ENCODE assay signal across 17 cellular contexts in genomic region chr6:89927788-89928565, GRCh38. TPM values are rescaled to one million over a fixed set of nuclear protein-coding genes. Genes with fewer than 3 reads are reported as not detected.
DNase-seq lines count a peak whose midpoint lies in the region; TF ChIP-seq lines count a peak whose summit lies in the region.
"Had no signal": no experiment of that assay in that cellular context is flagged by ENCODE, and none has a peak within 500 bp of the region (broad histone marks: within the 10 kb centered on the region; RNA-seq: fewer than 3 reads in every experiment).

No MANE protein-coding gene starts in this region.

- no peak overlapping the region for H2AK5ac ChIP-seq in trophoblast cell (ENCODE audit: low read length)

- no peaks in the 10 kb centered on the region for H3K27me3 ChIP-seq in trophoblast cell (ENCODE audit: insufficient read depth, low read length)
- H3K27me3 ChIP-seq: dorsolateral prefrontal cortex, vagina had no signal

- H3K4me1 Mint-ChIP-seq in activated CD4-positive, alpha-beta memory T cell treated with anti-CD3 and anti-CD28 coated beads for 36 hours (ENCODE audit: low read depth), result peaks cover 36% of the 10 kb centered on the region
- peaks cover 28% of the 10 kb centered on the region for H3K4me1 Mint-ChIP-seq in activated CD4-positive, alpha-beta memory T cell treated with anti-CD3 and anti-CD28 coated beads, Interleukin-2, amount 10 ng/mL, durations not matched to agents 7 days and 5 days

- no peak overlapping the region for H4K8ac ChIP-seq in trophoblast cell (ENCODE audit: low read depth, low read length)

- H3K4me3 ChIP-seq in lower leg skin (ENCODE audit: low read depth, poor library complexity, severe bottlenecking) (no peak overlapping the region), trophoblast cell (ENCODE audit: low read depth, low read length) (no peak overlapping the region)
- H3K4me3 ChIP-seq: A549, dorsolateral prefrontal cortex, vagina had no signal

- TF ChIP-seq CTCF in lower leg skin (IDR thresholded peaks at IDR 0.05), result no peak

- no peak overlapping the region for H3K4ac ChIP-seq in trophoblast cell (ENCODE audit: low read depth, low read length)

- DNase-seq in activated CD4-positive, alpha-beta memory T cell treated with anti-CD3 and anti-CD28 coated beads for 36 hours, result no peak
- DNase-seq in activated CD4-positive, alpha-beta memory T cell treated with anti-CD3 and anti-CD28 coated beads, Interleukin-2, amount 10 ng/mL, durations not matched to agents 7 days and 5 days, result no peak
- DNase-seq in SK-MEL-5 (ENCODE audit: low read depth, low spot score) (peak; percentile 91), dermis microvascular lymphatic vessel endothelial cell (ENCODE audit: low read depth in 2 of 2) (peak; percentile 52 to 92), pulmonary artery endothelial cell (ENCODE audit: low read depth, low spot score) (peak; percentile 64), NCI-H146 treated with DMSO at 0.1 percent for 48 hours (lab: John Stamatoyannopoulos, UW; ENCODE audit: unreplicated experiment) (no peak), lower leg skin (ENCODE audit: low spot score in 2 of 2) (no peak), trophoblast cell (no peak)
- DNase-seq: activated CD4-positive, alpha-beta T cell treated with anti-CD3 and anti-CD28 coated beads for 1 hour; DMS 273 treated with DMSO at 0.1 percent for 48 hours; dorsolateral prefrontal cortex; left colon; NCI-H1436 treated with DMSO at 0.1 percent for 48 hours had no signal

- no peak overlapping the region for H3K18ac ChIP-seq in trophoblast cell (ENCODE audit: low read length)

- TF ChIP-seq POLR2A in lower leg skin (IDR thresholded peaks at IDR 0.05), result no peak

- no peak overlapping the region for H3K4me3 Mint-ChIP-seq in activated CD4-positive, alpha-beta memory T cell treated with anti-CD3 and anti-CD28 coated beads for 36 hours
- no peak overlapping the region for H3K4me3 Mint-ChIP-seq in activated CD4-positive, alpha-beta memory T cell treated with anti-CD3 and anti-CD28 coated beads, Interleukin-2, amount 10 ng/mL, durations not matched to agents 7 days and 5 days

- CTCF ChIA-PET in activated CD4-positive, alpha-beta memory T cell treated with anti-CD3 and anti-CD28 coated beads for 36 hours (lab: Charles Lee), result interaction anchor here (1.4 kb wide), 1 partner anchor 12 kb away, joined by 4 read pairs; no protein-coding TSS in a partner anchor
- CTCF ChIA-PET in activated CD4-positive, alpha-beta memory T cell treated with anti-CD3 and anti-CD28 coated beads, Interleukin-2, amount 10 ng/mL, durations not matched to agents 7 days and 5 days (lab: Charles Lee), result no interaction called here

- H3K23ac ChIP-seq in trophoblast cell (ENCODE audit: low read length), result no peak overlapping the region

- H3K9ac ChIP-seq in trophoblast cell (ENCODE audit: low read length), result no peak overlapping the region

- intact Hi-C loops in activated CD4-positive, alpha-beta memory T cell treated with anti-CD3 and anti-CD28 coated beads for 36 hours (cut with micrococcal nuclease), result no loop called here
- intact Hi-C loops in lower leg skin (cut with DNase I; ENCODE audit: low total_unique reads), result no loop called here

- H3K4me1 ChIP-seq in trophoblast cell (ENCODE audit: control insufficient read depth in 1 of 2, insufficient read depth in 2 of 2, low read length in 2 of 2), result peaks cover 9 to 12% of the 10 kb centered on the region in 2 experiments
- H3K4me1 ChIP-seq: vagina had no signal

- H3K9me3 ChIP-seq in trophoblast cell (ENCODE audit: insufficient read depth, low read depth, low read length), result no peaks in the 10 kb centered on the region
- H3K9me3 ChIP-seq: A549, vagina had no signal

- H2BK5ac ChIP-seq in trophoblast cell (ENCODE audit: low read depth, low read length, poor library complexity), result no peak overlapping the region

- H3K27ac ChIP-seq in trophoblast cell (ENCODE audit: low read depth, low read length), result no peak overlapping the region
- H3K27ac ChIP-seq: A549, vagina had no signal

- peaks cover 6 to 7% of the 10 kb centered on the region in 2 experiments for H3K36me3 ChIP-seq in trophoblast cell (ENCODE audit: control insufficient read depth in 1 of 2, insufficient read depth in 2 of 2, low read length in 2 of 2)
- H3K36me3 ChIP-seq: vagina had no signal

- no peak overlapping the region for H2BK12ac ChIP-seq in trophoblast cell (ENCODE audit: low read length)

- no peak overlapping the region for H4K12ac ChIP-seq in trophoblast cell (ENCODE audit: low read depth, low read length)

- peak overlapping the region; percentile 62 for H3K27ac Mint-ChIP-seq in activated CD4-positive, alpha-beta memory T cell treated with anti-CD3 and anti-CD28 coated beads for 36 hours
- H3K27ac Mint-ChIP-seq in activated CD4-positive, alpha-beta memory T cell treated with anti-CD3 and anti-CD28 coated beads, Interleukin-2, amount 10 ng/mL, durations not matched to agents 7 days and 5 days, result no peak overlapping the region

- H3K27me3 Mint-ChIP-seq in activated CD4-positive, alpha-beta memory T cell treated with anti-CD3 and anti-CD28 coated beads for 36 hours, result no peaks in the 10 kb centered on the region
- no peaks in the 10 kb centered on the region for H3K27me3 Mint-ChIP-seq in activated CD4-positive, alpha-beta memory T cell treated with anti-CD3 and anti-CD28 coated beads, Interleukin-2, amount 10 ng/mL, durations not matched to agents 7 days and 5 days

- H4K91ac ChIP-seq in trophoblast cell (ENCODE audit: low read depth, low read length), result no peak overlapping the region

- no peaks in the 10 kb centered on the region for H3K79me1 ChIP-seq in trophoblast cell (ENCODE audit: low read length)

- POLR2A ChIA-PET in activated CD4-positive, alpha-beta memory T cell treated with anti-CD3 and anti-CD28 coated beads for 36 hours (lab: Charles Lee), result no interaction called here
- POLR2A ChIA-PET in activated CD4-positive, alpha-beta memory T cell treated with anti-CD3 and anti-CD28 coated beads, Interleukin-2, amount 10 ng/mL, durations not matched to agents 7 days and 5 days (lab: Charles Lee), result no interaction called here

- H3K36me3 Mint-ChIP-seq in activated CD4-positive, alpha-beta memory T cell treated with anti-CD3 and anti-CD28 coated beads for 36 hours, result peaks cover 40% of the 10 kb centered on the region
- H3K36me3 Mint-ChIP-seq in activated CD4-positive, alpha-beta memory T cell treated with anti-CD3 and anti-CD28 coated beads, Interleukin-2, amount 10 ng/mL, durations not matched to agents 7 days and 5 days (ENCODE audit: low read depth), result peaks cover 20% of the 10 kb centered on the region

- 74 to 77% methylated on average over 6 of the region's 6 CpGs for WGBS in lower leg skin, 2 donors
- WGBS in trophoblast cell (ENCODE audit: extremely low coverage, insufficient coverage, insufficient read length), result no CpG with 5 or more reads among the region's 6 CpGs

- no peak overlapping the region for H3K4me2 ChIP-seq in trophoblast cell (ENCODE audit: low read length)
- H3K4me2 ChIP-seq: A549 had no signal

- no peak overlapping the region for H2BK120ac ChIP-seq in trophoblast cell (ENCODE audit: insufficient read depth, low read length, poor library complexity)

- in situ Hi-C loops in SK-MEL-5 (cut with HindIII; ENCODE audit: low pct_unique_long_range_greater_than_20kb, low sequenced_read_pairs), result no loop called here

- H3K14ac ChIP-seq in trophoblast cell (ENCODE audit: low read length), result no peak overlapping the region

- peaks cover 1% of the 10 kb centered on the region for H3K79me2 ChIP-seq in trophoblast cell (ENCODE audit: control insufficient read depth, insufficient read depth, low read length, poor library complexity)

- H2AFZ ChIP-seq in trophoblast cell (ENCODE audit: insufficient read depth, low read length, poor library complexity), result no peak overlapping the region

- H3K9me3 Mint-ChIP-seq in activated CD4-positive, alpha-beta memory T cell treated with anti-CD3 and anti-CD28 coated beads for 36 hours, result no peaks in the 10 kb centered on the region
- H3K9me3 Mint-ChIP-seq in activated CD4-positive, alpha-beta memory T cell treated with anti-CD3 and anti-CD28 coated beads, Interleukin-2, amount 10 ng/mL, durations not matched to agents 7 days and 5 days, result no peaks in the 10 kb centered on the region

RNA-seq across cellular contexts. Expression of gene GJA10, which starts 33.7 kb away (rescaled TPM):
- total RNA-seq in activated CD4-positive, alpha-beta memory T cell treated with anti-CD3 and anti-CD28 coated beads for 36 hours, result not detected
- total RNA-seq in activated CD4-positive, alpha-beta memory T cell treated with anti-CD3 and anti-CD28 coated beads, Interleukin-2, amount 10 ng/mL, durations not matched to agents 7 days and 5 days, result 1 to 10 TPM; 3.4 to 3.5 TPM
- not detected in 2 replicates for total RNA-seq in SK-MEL-5 (2014; rRNA removed; shearing (Covaris generic))
- polyA plus RNA-seq in SK-MEL-5 (2015; cell fraction: cytosol; rRNA removed), result not detected in 2 replicates
- polyA plus RNA-seq in SK-MEL-5 (2015; cell fraction: nucleus; rRNA removed), result not detected in 2 replicates
- not detected in 2 replicates for total RNA-seq in dermis microvascular lymphatic vessel endothelial cell
- total RNA-seq in pulmonary artery endothelial cell, result not detected in 2 replicates
- not detected for total RNA-seq in lower leg skin
- polyA plus RNA-seq in trophoblast cell (2013), result not detected in 2 replicates
- total RNA-seq: dorsolateral prefrontal cortex, H4, left colon, vagina had no signal
- polyA plus RNA-seq: A549, adipose tissue had no signal

Comparison
In these comparisons a context has a peak if more than half of its experiments do, and no peak if none do; other contexts are left out.
1. DNase-seq: peak in SK-MEL-5 (single experiment), dermis microvascular lymphatic vessel endothelial cell (2 of 2) and pulmonary artery endothelial cell (single experiment); none in activated CD4-positive, alpha-beta memory T cell treated with anti-CD3 and anti-CD28 coated beads for 36 hours (single experiment), activated CD4-positive, alpha-beta memory T cell treated with anti-CD3 and anti-CD28 coated beads, Interleukin-2, amount 10 ng/mL, durations not matched to agents 7 days and 5 days (single experiment), NCI-H146 treated with DMSO at 0.1 percent for 48 hours (single experiment), lower leg skin (0 of 2) and trophoblast cell (0 of 2).